13 cellular contexts compared by ENCODE assay signal in genomic region chr6:37136821-37137200, GRCh38. TPM values are rescaled to one million over a fixed set of nuclear protein-coding genes. Genes with fewer than 3 reads are reported as not detected.
DNase-seq lines count a peak whose midpoint lies in the region; ATAC-seq, FAIRE-seq and TF ChIP-seq lines count a peak whose summit lies in the region.
"Had no signal": no experiment of that assay in that cellular context is flagged by ENCODE, and none has a peak within 500 bp of the region (broad histone marks: within the 10 kb centered on the region; RNA-seq: fewer than 3 reads in every experiment).

No MANE protein-coding gene starts in this region.

- no peak for ATAC-seq in HG03571 (IDR thresholded peaks at IDR 0.05; ENCODE audit: unreplicated experiment)

- no peak for TF ChIP-seq POLR2A in endothelial cell of umbilical vein (IDR thresholded peaks at IDR 0.05; ENCODE audit: low read depth, low read length)

- H3K36me3 Mint-ChIP-seq in nephron progenitor cell (ENCODE audit: low read depth), result no peaks in the 10 kb centered on the region
- H3K36me3 Mint-ChIP-seq: activated naive CD8-positive, alpha-beta T cell; CD8-positive, alpha-beta T cell; naive B cell had no signal

- H3K9me3 ChIP-seq in OCI-LY3 (ENCODE audit: insufficient read depth, low read length), result no peaks in the 10 kb centered on the region
- no peaks in the 10 kb centered on the region for H3K9me3 ChIP-seq in endothelial cell of umbilical vein (replicated peaks; ENCODE audit: control insufficient read depth, insufficient read depth, low read length)

- H3K4me3 Mint-ChIP-seq in nephron progenitor cell, result peak overlapping the region; percentile 73
- H3K4me3 Mint-ChIP-seq: activated naive CD8-positive, alpha-beta T cell; CD8-positive, alpha-beta T cell; naive B cell had no signal

- peak overlapping the region; percentile 92 for H3K27ac ChIP-seq in OCI-LY3 (ENCODE audit: low read length)
- H3K27ac ChIP-seq in endothelial cell of umbilical vein (ENCODE audit: insufficient read depth, low read depth, low read length), result peak overlapping the region; percentile 99

- H2AFZ ChIP-seq in OCI-LY3 (ENCODE audit: low read depth, low read length) (peak overlapping the region; percentile 48), endothelial cell of umbilical vein (ENCODE audit: low read depth, low read length) (peak overlapping the region; percentile 32)

- no peak for TF ChIP-seq CTCF in BJ (IDR thresholded peaks at IDR 0.05; ENCODE audit: insufficient read depth, low read depth, low read length)
- TF ChIP-seq CTCF in OCI-LY3 (IDR thresholded peaks at IDR 0.05; ENCODE audit: low read depth, low read length), result no peak
- no peak for TF ChIP-seq CTCF in endothelial cell of umbilical vein (IDR thresholded peaks at IDR 0.05; ENCODE audit: extremely low read depth in 1 of 2, insufficient read depth in 1 of 2, low read depth in 1 of 2, low read length in 2 of 2)
- no peak for TF ChIP-seq CTCF in nephron progenitor cell (IDR thresholded peaks at IDR 0.05)

- peaks cover 75% of the 10 kb centered on the region for H3K4me1 ChIP-seq in OCI-LY3 (ENCODE audit: low read length)
- H3K4me1 ChIP-seq in endothelial cell of umbilical vein (ENCODE audit: control insufficient read depth, extremely low read depth, insufficient read depth, low read length), result peaks cover 47% of the 10 kb centered on the region

- CTCF ChIA-PET in BJ (lab: Yijun Ruan, JAX) (interaction anchor here (1.6 to 5.8 kb wide), 3 partner anchors 35 to 118 kb away, joined by 5 to 20 read pairs (median 8); no protein-coding TSS in a partner anchor), endothelial cell of umbilical vein (lab: Charles Lee) (interaction anchor here (1.6 to 2.4 kb wide), 3 partner anchors 9 to 34 kb away, joined by 7 to 10 read pairs (median 9); partner anchors contain the start of gene PIM1)

- peak overlapping the region; percentile 100 for H3K27ac Mint-ChIP-seq in nephron progenitor cell
- H3K27ac Mint-ChIP-seq: activated naive CD8-positive, alpha-beta T cell had no signal

- FAIRE-seq in endothelial cell of umbilical vein (lab: Jason Lieb, UNC), result no peak

- H3K4me3 ChIP-seq in BJ (ENCODE audit: low read depth, low read length), result 0 out of 2 replicates have a peak overlapping the region, but pooled peaks have one; percentile 2
- H3K4me3 ChIP-seq in OCI-LY3 (ENCODE audit: low read length), result peak overlapping the region; percentile 67
- no peak overlapping the region for H3K4me3 ChIP-seq in endothelial cell of umbilical vein (replicated peaks in 1 of 3; ENCODE audit: insufficient read depth in 1 of 3, low read depth in 1 of 3, low read length in 3 of 3)

- H4K20me1 ChIP-seq in OCI-LY3 (ENCODE audit: insufficient read depth, low read length), result no peaks in the 10 kb centered on the region
- no peaks in the 10 kb centered on the region for H4K20me1 ChIP-seq in endothelial cell of umbilical vein (replicated peaks; ENCODE audit: control insufficient read depth, extremely low read depth, insufficient read depth, low read length)

- H3K4me1 Mint-ChIP-seq in nephron progenitor cell, result peaks cover 60% of the 10 kb centered on the region

- no peaks in the 10 kb centered on the region for H3K9me3 Mint-ChIP-seq in nephron progenitor cell
- H3K9me3 Mint-ChIP-seq: CD8-positive, alpha-beta T cell; naive B cell had no signal

- intact Hi-C loops in endothelial cell of umbilical vein (cut with micrococcal nuclease), result loop anchor here (1.0 to 2.0 kb wide), 3 partner anchors 32 to 78 kb away; no protein-coding TSS in a partner anchor

- no TSS peak for BruUV-seq in endothelial cell of umbilical vein (replicated peaks; lab: Mats Ljungman, UMichigan)

- H3K9ac ChIP-seq in OCI-LY3 (ENCODE audit: low read length), result peak overlapping the region; percentile 87
- H3K9ac ChIP-seq in endothelial cell of umbilical vein (replicated peaks; ENCODE audit: extremely low read depth, insufficient read depth, low read length), result peak overlapping the region; percentile 73

- H3K36me3 ChIP-seq in BJ (ENCODE audit: control insufficient read depth, insufficient read depth, low read length), result no peaks in the 10 kb centered on the region
- no peaks in the 10 kb centered on the region for H3K36me3 ChIP-seq in OCI-LY3 (replicated peaks; ENCODE audit: low read depth, low read length)
- H3K36me3 ChIP-seq in endothelial cell of umbilical vein (ENCODE audit: control insufficient read depth in 2 of 2, extremely low read depth in 1 of 2, insufficient read depth in 2 of 2, low read length in 2 of 2), result no peaks in the 10 kb centered on the region

- no peaks in the 10 kb centered on the region for H3K9me1 ChIP-seq in endothelial cell of umbilical vein (replicated peaks; ENCODE audit: control insufficient read depth, extremely low read depth, insufficient read depth, low read length)

- H3K4me2 ChIP-seq in OCI-LY3 (ENCODE audit: low read length), result peak overlapping the region; percentile 73
- H3K4me2 ChIP-seq in endothelial cell of umbilical vein (ENCODE audit: insufficient read depth, low read length), result peak overlapping the region; percentile 16

- POLR2A ChIA-PET in BJ (lab: Charles Lee), result interaction anchor here (0.6 kb wide), 1 partner anchor 460 kb away, joined by 3 read pairs; no protein-coding TSS in a partner anchor
- POLR2A ChIA-PET in endothelial cell of umbilical vein (lab: Charles Lee), result no interaction called here

- H3K27me3 ChIP-seq in BJ (ENCODE audit: control insufficient read depth, insufficient read depth, low read length), result no peaks in the 10 kb centered on the region
- H3K27me3 ChIP-seq in OCI-LY3 (ENCODE audit: low read depth, low read length), result no peaks in the 10 kb centered on the region
- no peaks in the 10 kb centered on the region for H3K27me3 ChIP-seq in endothelial cell of umbilical vein (ENCODE audit: control insufficient read depth in 2 of 2, insufficient read depth in 2 of 2, low read length in 2 of 2)

- dilution Hi-C loops in endothelial cell of umbilical vein (cut with MboI; ENCODE audit: extremely low pct_ligation_motif_present, low sequenced_read_pairs), result no loop called here

- H3K79me2 ChIP-seq in OCI-LY3 (ENCODE audit: low read length) (peaks cover 39% of the 10 kb centered on the region), endothelial cell of umbilical vein (ENCODE audit: control insufficient read depth, insufficient read depth, low read length) (no peaks in the 10 kb centered on the region)

- H3K27me3 Mint-ChIP-seq in nephron progenitor cell (ENCODE audit: low read depth, poor library complexity), result peaks cover 6% of the 10 kb centered on the region
- H3K27me3 Mint-ChIP-seq: activated naive CD8-positive, alpha-beta T cell; naive B cell had no signal

- no peak for DNase-seq in BJ (ENCODE audit: low read depth)
- no peak for DNase-seq in endothelial cell of umbilical vein (ENCODE audit: low read depth, low spot score)
- no peak for DNase-seq in nephron progenitor cell
- DNase-seq in GDM1 (lab: John Stamatoyannopoulos, UW), result no peak
- DNase-seq in NCI-H146 treated with DMSO at 0.1 percent for 48 hours (lab: John Stamatoyannopoulos, UW; ENCODE audit: unreplicated experiment), result no peak
- no peak for DNase-seq in amniotic stem cell (lab: John Stamatoyannopoulos, UW)
- DNase-seq: GOT3, naive B cell, NCI-H2171 treated with DMSO at 0.1 percent for 48 hours had no signal

TF ChIP-seq in endothelial cell of umbilical vein, 7 proteins besides CTCF, POLR2A, EP300 and RAD21:
- no peak for TF ChIP-seq GATA2 (IDR thresholded peaks at IDR 0.05; ENCODE audit: insufficient read depth, insufficient read length, low read depth, low read length)
- no peak for TF ChIP-seq POLR2AphosphoS5 (IDR thresholded peaks at IDR 0.05; ENCODE audit: insufficient read depth, low read depth, low read length)
- TF ChIP-seq FOS (IDR thresholded peaks at IDR 0.05; ENCODE audit: borderline replicate concordance, insufficient read depth, low read length), result no peak
- TF ChIP-seq MAX (IDR thresholded peaks at IDR 0.05; ENCODE audit: insufficient read depth, insufficient read length), result no peak
- no peak for TF ChIP-seq MYC (IDR thresholded peaks at IDR 0.05; ENCODE audit: low read depth, low read length)
- no peak for TF ChIP-seq JUN (IDR thresholded peaks at IDR 0.05; ENCODE audit: borderline replicate concordance, insufficient read depth, insufficient read length, low read depth)
- no peak for TF ChIP-seq EZH2 (IDR thresholded peaks at IDR 0.05; ENCODE audit: borderline replicate concordance, low read depth, low read length, severe bottlenecking)

RNA-seq across cellular contexts. Expression of gene PIM1, which starts 33.1 kb away (rescaled TPM):
- polyA plus RNA-seq in BJ (2011; rRNA removed), result 13.9 and 20.7 TPM in 2 replicates
- 19.3 and 23.8 TPM in 2 replicates for polyA minus RNA-seq in BJ (2011; rRNA and poly(A)+ RNA removed)
- 10.5 and 11.3 TPM in 2 replicates for total RNA-seq in endothelial cell of umbilical vein
- polyA plus RNA-seq in endothelial cell of umbilical vein, result 6.8 and 9.2 TPM in 2 replicates
- 11.7 and 12.2 TPM in 2 replicates for polyA plus RNA-seq in endothelial cell of umbilical vein (2011; cell fraction: cytosol; rRNA removed)
- polyA plus RNA-seq in endothelial cell of umbilical vein (2011; cell fraction: nucleus; rRNA removed), result 36.2 and 36.8 TPM in 2 replicates
- 6.0 and 8.1 TPM in 2 replicates for polyA plus RNA-seq in endothelial cell of umbilical vein (2012)
- polyA minus RNA-seq in endothelial cell of umbilical vein, result 11.5 and 17.4 TPM in 2 replicates
- polyA minus RNA-seq in endothelial cell of umbilical vein (2011; cell fraction: cytosol; rRNA and poly(A)+ RNA removed), result 16.5 TPM
- 11.0 and 12.8 TPM in 2 replicates for polyA minus RNA-seq in endothelial cell of umbilical vein (2011; cell fraction: nucleus; rRNA and poly(A)+ RNA removed)

Comparison
In these comparisons a context has a peak if more than half of its experiments do, and no peak if none do; other contexts are left out.
1. H3K4me3 ChIP-seq: peak in BJ (single experiment) and OCI-LY3 (single experiment); none in endothelial cell of umbilical vein (0 of 3).